22 cellular contexts compared by ENCODE assay signal in the genomic region with DNA sequence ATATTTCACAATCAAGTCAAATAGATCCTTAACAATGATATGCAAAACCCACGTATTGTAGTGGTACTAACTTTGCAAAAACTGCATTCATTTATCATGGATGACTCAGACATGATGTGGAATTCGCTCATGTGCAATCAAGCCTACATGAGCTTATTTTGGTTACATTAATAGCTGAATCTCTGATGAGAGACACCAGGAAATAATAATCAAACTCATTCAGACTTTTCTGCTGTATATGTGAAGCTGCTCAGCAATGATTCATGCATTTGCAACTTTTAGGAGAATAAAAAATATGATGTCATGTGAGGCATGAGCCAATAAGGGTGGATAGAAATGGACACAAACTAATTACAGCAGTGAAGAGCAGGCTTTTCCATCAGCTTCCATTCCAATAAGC.
DNase-seq lines count a peak whose midpoint lies in the region; ATAC-seq and TF ChIP-seq lines count a peak whose summit lies in the region.
"Had no signal": no experiment of that assay in that cellular context is flagged by ENCODE, and none has a peak within 500 bp of the region (broad histone marks: within the 10 kb centered on the region; RNA-seq: fewer than 3 reads in every experiment).

No MANE protein-coding gene starts in this region.

- POLR2A ChIA-PET in BJ (lab: Charles Lee) = interaction anchor here (0.5 kb wide), 1 partner anchor 17 kb away, joined by 3 read pairs; no protein-coding TSS in a partner anchor
- POLR2A ChIA-PET in PC-3 (lab: Charles Lee; ENCODE audit: unreplicated experiment) = interaction anchor here (0.5 kb wide), 1 partner anchor 265 kb away, joined by 3 read pairs; no protein-coding TSS in a partner anchor

- H3K36me3 ChIP-seq in BJ (ENCODE audit: control insufficient read depth, insufficient read depth, low read length) (no peaks in the 10 kb centered on the region), PC-3 (ENCODE audit: low read depth, low read length) (no peaks in the 10 kb centered on the region), mesenchymal stem cell (ENCODE audit: control insufficient read depth in 1 of 2, insufficient read depth in 2 of 2, low read depth in 1 of 2, low read length in 2 of 2) (peaks cover 0 to 3% of the 10 kb centered on the region in 2 experiments), gastrocnemius medialis (no peaks in the 10 kb centered on the region)
- H3K36me3 ChIP-seq: neural progenitor cell, right lobe of liver had no signal

- CTCF ChIA-PET in BJ (lab: Yijun Ruan, JAX) (interaction anchor here (1.7 kb wide), 1 partner anchor 19 kb away, joined by 3 read pairs; no protein-coding TSS in a partner anchor), PC-3 (lab: Charles Lee) (no interaction called here)

- H3K79me2 ChIP-seq in PC-3 (ENCODE audit: low read length) = no peaks in the 10 kb centered on the region

- H3K4ac ChIP-seq in mesenchymal stem cell (ENCODE audit: low read depth in 1 of 2, low read length in 2 of 2) = no peak overlapping the region

- H3K27me3 Mint-ChIP-seq in endothelial cell (ENCODE audit: unreplicated experiment) = peaks cover 9% of the 10 kb centered on the region

- no peak for TF ChIP-seq POLR2A in gastrocnemius medialis (IDR thresholded peaks at IDR 0.05)

- peaks cover 12% of the 10 kb centered on the region for H3K4me1 ChIP-seq in PC-3 (ENCODE audit: insufficient read depth, low read length)
- H3K4me1 ChIP-seq in mesenchymal stem cell (ENCODE audit: control insufficient read depth, insufficient read depth, low read depth, low read length) = peaks cover 6% of the 10 kb centered on the region
- no peaks in the 10 kb centered on the region for H3K4me1 ChIP-seq in gastrocnemius medialis
- H3K4me1 ChIP-seq: right lobe of liver, testis had no signal

- H2BK12ac ChIP-seq in mesenchymal stem cell (ENCODE audit: low read length in 2 of 2) = no peak overlapping the region

- intact Hi-C loops in PC-3 (cut with micrococcal nuclease) (loop anchor here (2.0 kb wide), 1 partner anchor 22 kb away; no protein-coding TSS in a partner anchor), gastrocnemius medialis (cut with DNase I; ENCODE audit: low total_unique reads) (no loop called here)

- H3K4me3 Mint-ChIP-seq in endothelial cell (ENCODE audit: unreplicated experiment) = no peak overlapping the region
- H3K4me3 Mint-ChIP-seq: CD4-positive, alpha-beta T cell; immature natural killer cell; neural progenitor cell; T-helper 1 cell treated with Interleukin-12 subunit alpha and Interleukin-12 subunit beta and Interleukin-4 antibody, amounts not matched to agents 30 μg/mL and 1 μg/mL, for 36 hours had no signal

- in situ Hi-C loops in gastrocnemius medialis (cut with MboI; ENCODE audit: low sequenced_read_pairs in 4 of 4) = no loop called here

- H3K9me3 ChIP-seq in PC-3 (ENCODE audit: low read length) = no peaks in the 10 kb centered on the region
- H3K9me3 ChIP-seq in mesenchymal stem cell (ENCODE audit: control insufficient read depth, low read length) = peaks cover 9% of the 10 kb centered on the region
- H3K9me3 ChIP-seq in gastrocnemius medialis = no peaks in the 10 kb centered on the region
- H3K9me3 ChIP-seq: right lobe of liver, testis had no signal

- no peak overlapping the region for H2AFZ ChIP-seq in PC-3 (ENCODE audit: low read length)
- H2AFZ ChIP-seq in mesenchymal stem cell (ENCODE audit: low read depth, low read length) = no peak overlapping the region
- H2AFZ ChIP-seq: neural progenitor cell had no signal

- no peak overlapping the region for H2BK5ac ChIP-seq in mesenchymal stem cell (ENCODE audit: low read depth, low read length, poor library complexity, severe bottlenecking)

- H4K20me1 ChIP-seq in PC-3 (ENCODE audit: low read length) = no peaks in the 10 kb centered on the region

- no TSS peak for BruUV-seq in PC-3 (replicated peaks; lab: Mats Ljungman, UMichigan)

- no peak overlapping the region for H2BK120ac ChIP-seq in mesenchymal stem cell (ENCODE audit: low read depth, low read length)

- H3K79me1 ChIP-seq in mesenchymal stem cell (replicated peaks; ENCODE audit: low read length, poor library complexity, severe bottlenecking) = no peaks in the 10 kb centered on the region

- H3K14ac ChIP-seq in mesenchymal stem cell (ENCODE audit: low read length in 2 of 2) = no peak overlapping the region

- no peaks in the 10 kb centered on the region for H3K36me3 Mint-ChIP-seq in endothelial cell (ENCODE audit: low read depth, unreplicated experiment)
- H3K36me3 Mint-ChIP-seq: immature natural killer cell, neural progenitor cell had no signal

- no peak overlapping the region for H2AK5ac ChIP-seq in mesenchymal stem cell (ENCODE audit: low read length, severe bottlenecking)

- no peak overlapping the region for H2BK15ac ChIP-seq in mesenchymal stem cell (ENCODE audit: low read depth, poor library complexity, severe bottlenecking)

- 0 out of 2 replicates have a peak overlapping the region, but pooled peaks have one; percentile 1 for H3K4me2 ChIP-seq in PC-3 (ENCODE audit: low read length)
- H3K4me2 ChIP-seq in mesenchymal stem cell (ENCODE audit: low read length, poor library complexity, severe bottlenecking) = no peak overlapping the region
- H3K4me2 ChIP-seq: neural progenitor cell had no signal

- TF ChIP-seq CTCF in BJ (IDR thresholded peaks at IDR 0.05; ENCODE audit: insufficient read depth, low read depth, low read length) (no peak), PC-3 (conservative IDR thresholded peaks at IDR 0.05; ENCODE audit: low read depth, low read length) (no peak), epithelial cell of proximal tubule (conservative IDR thresholded peaks at IDR 0.05; ENCODE audit: low read depth, low read length) (no peak), endothelial cell (IDR thresholded peaks at IDR 0.05; ENCODE audit: unreplicated experiment) (no peak), gastrocnemius medialis (IDR thresholded peaks at IDR 0.05 in 4 of 5, conservative IDR thresholded peaks at IDR 0.05 in 1 of 5) (no peak)

- H4K91ac ChIP-seq in mesenchymal stem cell (ENCODE audit: low read length) = no peak overlapping the region

- H3K4me3 ChIP-seq in BJ (ENCODE audit: low read depth, low read length) (no peak overlapping the region), PC-3 (ENCODE audit: low read length) (no peak overlapping the region), epithelial cell of proximal tubule (ENCODE audit: low read depth, low read length) (no peak overlapping the region), mesenchymal stem cell (ENCODE audit: insufficient read depth in 1 of 2, low read depth in 1 of 2, low read length in 2 of 2) (no peak overlapping the region), gastrocnemius medialis (no peak overlapping the region)
- H3K4me3 ChIP-seq: neural progenitor cell, right lobe of liver, testis had no signal

- ATAC-seq in PC-3 (peak; percentile 65), GM21529 (IDR thresholded peaks at IDR 0.05; ENCODE audit: unreplicated experiment) (no peak), gastrocnemius medialis (no peak)
- ATAC-seq: right lobe of liver had no signal

- H4K8ac ChIP-seq in mesenchymal stem cell (ENCODE audit: low read length) = no peak overlapping the region

- peaks cover 30% of the 10 kb centered on the region for H3K9me3 Mint-ChIP-seq in endothelial cell (ENCODE audit: unreplicated experiment)
- H3K9me3 Mint-ChIP-seq: CD4-positive, alpha-beta T cell; T-helper 1 cell treated with Interleukin-12 subunit alpha and Interleukin-12 subunit beta and Interleukin-4 antibody, amounts not matched to agents 30 μg/mL and 1 μg/mL, for 36 hours had no signal

- H3K27me3 ChIP-seq in BJ (ENCODE audit: control insufficient read depth, insufficient read depth, low read length) (no peaks in the 10 kb centered on the region), PC-3 (ENCODE audit: low read length) (no peaks in the 10 kb centered on the region), mesenchymal stem cell (ENCODE audit: control insufficient read depth in 1 of 2, insufficient read depth in 1 of 2, low read length in 2 of 2) (no peaks in the 10 kb centered on the region), gastrocnemius medialis (no peaks in the 10 kb centered on the region)
- H3K27me3 ChIP-seq: neural progenitor cell, right lobe of liver, testis had no signal

- H3K9me2 ChIP-seq in PC-3 (replicated peaks; ENCODE audit: low read length) = no peaks in the 10 kb centered on the region

- H3K9ac ChIP-seq in PC-3 (ENCODE audit: low read length) (no peak overlapping the region), mesenchymal stem cell (ENCODE audit: low read length) (peak overlapping the region; percentile 34)
- H3K9ac ChIP-seq: neural progenitor cell had no signal

- no peak overlapping the region for H3K18ac ChIP-seq in mesenchymal stem cell (ENCODE audit: low read depth in 1 of 2, low read length in 2 of 2)

- DNase-seq in BJ (ENCODE audit: low read depth) (peak; percentile 35), PC-3 (peak; percentile 71), epithelial cell of proximal tubule (ENCODE audit: low read depth) (peak; percentile 67), mesenchymal stem cell (no peak), endothelial cell (ENCODE audit: low spot score) (no peak), gastrocnemius medialis (no peak), AML-193 (lab: John Stamatoyannopoulos, UW) (no peak)
- DNase-seq: activated naive CD4-positive, alpha-beta T cell treated with Interleukin-2 at 50 U/mL for 16 hours; CD4-positive, alpha-beta T cell; glutamatergic neuron; immature natural killer cell; midbrain; NCI-H1105 treated with DMSO at 0.1 percent for 48 hours; NCI-H2227 treated with DMSO at 0.1 percent for 48 hours; right lobe of liver; Right ventricle myocardium superior; stimulated activated CD4-positive, alpha-beta T cell treated with anti-CD3 and anti-CD28 coated beads, Interleukin-4, amount 100 ng/mL, for 1 hour; stimulated activated CD8-positive, alpha-beta memory T cell treated with anti-CD3 and anti-CD28 coated beads, Interleukin-4, amount 100 ng/mL, for 48 hours; testis had no signal

- no peaks in the 10 kb centered on the region for H3F3A ChIP-seq in PC-3 (ENCODE audit: low read length, unreplicated experiment)

- 44% methylated on average over 2 of the region's 2 CpGs for WGBS in mesenchymal stem cell

- no peak overlapping the region for H3K27ac Mint-ChIP-seq in endothelial cell (ENCODE audit: unreplicated experiment)
- H3K27ac Mint-ChIP-seq: CD4-positive, alpha-beta T cell; immature natural killer cell; neural progenitor cell; T-helper 1 cell treated with Interleukin-12 subunit alpha and Interleukin-12 subunit beta and Interleukin-4 antibody, amounts not matched to agents 30 μg/mL and 1 μg/mL, for 36 hours had no signal

- H3K4me1 Mint-ChIP-seq in endothelial cell (ENCODE audit: unreplicated experiment) = no peaks in the 10 kb centered on the region
- H3K4me1 Mint-ChIP-seq: immature natural killer cell had no signal

- H3K23ac ChIP-seq in mesenchymal stem cell (ENCODE audit: low read length in 2 of 2) = no peak overlapping the region

- H3K27ac ChIP-seq in PC-3 (ENCODE audit: low read length) (no peak overlapping the region), mesenchymal stem cell (ENCODE audit: low read length, poor library complexity, severe bottlenecking) (no peak overlapping the region), gastrocnemius medialis (no peak overlapping the region)
- H3K27ac ChIP-seq: neural progenitor cell, right lobe of liver, testis had no signal

Comparison
In these comparisons a context has a peak if more than half of its experiments do, and no peak if none do; other contexts are left out.
1. DNase-seq: peak in BJ (single experiment), PC-3 (single experiment) and epithelial cell of proximal tubule (single experiment); none in mesenchymal stem cell (single experiment), endothelial cell (single experiment), gastrocnemius medialis (0 of 2) and AML-193 (0 of 2).